Comparison of ENCODE assay signal across 24 cellular contexts in the genomic region with DNA sequence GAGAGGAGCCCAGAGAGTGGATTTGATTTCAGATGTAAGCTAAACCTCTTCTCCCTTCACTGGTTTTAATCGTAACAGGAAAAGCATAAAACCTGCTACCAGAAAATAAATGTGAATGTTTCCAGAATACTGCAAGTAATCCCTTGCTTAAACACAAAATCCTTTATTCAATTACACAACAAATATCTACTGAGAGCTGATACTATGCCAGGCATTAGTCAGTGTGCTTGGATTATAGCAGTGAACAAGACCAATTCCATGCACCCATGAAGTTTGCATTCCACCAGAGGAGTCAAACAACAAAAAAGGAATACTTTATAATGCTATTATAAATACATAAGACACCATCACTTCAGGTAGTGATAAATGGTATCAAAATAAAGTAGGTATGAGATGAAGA. TPM values are rescaled to one million over a fixed set of nuclear protein-coding genes. Genes with fewer than 3 reads are reported as not detected.
"Had no signal": no experiment of that assay in that cellular context is flagged by ENCODE, and none has a peak within 500 bp of the region (broad histone marks: within the 10 kb centered on the region; RNA-seq: fewer than 3 reads in every experiment).

No MANE protein-coding gene starts in this region.

- H3K4me1 ChIP-seq: gastrocnemius medialis, heart left ventricle, transverse colon, uterus had no signal

- H3K27ac ChIP-seq: cardiac muscle cell, gastrocnemius medialis, heart left ventricle, transverse colon, uterus had no signal

- FAIRE-seq: endothelial cell of umbilical vein had no signal

- H3K36me3 ChIP-seq: cardiac muscle cell, heart left ventricle, transverse colon, uterus had no signal

- H3K9me3 ChIP-seq: gastrocnemius medialis, transverse colon, uterus had no signal

- H3K27me3 ChIP-seq: cardiac muscle cell, gastrocnemius medialis, heart left ventricle, transverse colon, uterus had no signal

- H3K4me3 ChIP-seq: cardiac muscle cell, gastrocnemius medialis, heart left ventricle, transverse colon, uterus had no signal

- DNase-seq: activated CD4-positive, alpha-beta T cell treated with anti-CD3 and anti-CD28 coated beads, Interleukin-2, amount 10 ng/mL, durations not matched to agents 24 days and 14 days; activated CD8-positive, alpha-beta memory T cell treated with anti-CD3 and anti-CD28 coated beads, Interleukin-2, amount 50 U/mL, for 4 hours; activated effector memory CD4-positive, alpha-beta T cell treated with anti-CD3 and anti-CD28 coated beads, Interleukin-2, amount 50 U/mL, for 16 hours; activated naive CD4-positive, alpha-beta T cell treated with anti-CD3 and anti-CD28 coated beads, Interleukin-2, amount 50 U/mL, for 16 hours; activated T-cell treated with anti-CD3 and anti-CD28 coated beads, Interleukin-2, amount 50 U/mL, for 48 hours; dermis blood vessel endothelial cell; effector memory CD4-positive, alpha-beta T cell; gastrocnemius medialis; heart left ventricle; kidney glomerular epithelial cell; occipital lobe; posterior cingulate gyrus; retina; stimulated activated CD4-positive, alpha-beta T cell treated with anti-CD3 and anti-CD28 coated beads, Interleukin-2, amount 100 ng/mL, for 24 hours; stimulated activated naive CD8-positive, alpha-beta T cell treated with anti-CD3 and anti-CD28 coated beads, Interleukin-15, Interleukin-2, amounts not matched to agents 100 U/mL and 50 U/mL, for 24 hours; T1000; transverse colon; uterus had no signal

- ATAC-seq: gastrocnemius medialis; heart left ventricle; stimulated activated naive CD8-positive, alpha-beta T cell treated with anti-CD3 and anti-CD28 coated beads, Interleukin-15, Interleukin-2, amounts not matched to agents 100 U/mL and 50 U/mL, for 24 hours had no signal

RNA-seq across cellular contexts. Expression of a gene that starts 55.6 kb away (rescaled TPM):
- total RNA-seq: activated CD4-positive, alpha-beta T cell treated with anti-CD3 and anti-CD28 coated beads, Interleukin-2, amount 10 ng/mL, durations not matched to agents 24 days and 14 days; cardiac muscle cell; chondrocyte; endothelial cell of umbilical vein; gastrocnemius medialis; heart left ventricle; liver; mononuclear cell; T-helper 1 cell treated with Interleukin-12 subunit alpha and Interleukin-12 subunit beta and Interleukin-4 antibody, amounts not matched to agents 30 ng/mL and 1 ng/mL, for 36 hours; transverse colon; uterus had no signal
- polyA plus RNA-seq: cardiac muscle cell, heart left ventricle had no signal
